1 cellular context compared by ENCODE assay signal in genomic region chr6:85911067-85911466, GRCh38.
TF ChIP-seq lines count a peak whose summit lies in the region.

No MANE protein-coding gene starts in this region.

TF ChIP-seq in SK-N-SH treated with all-trans-retinoic acid at 6 μM for 48 hours, 23 proteins besides CTCF, POLR2A, EP300 and RAD21 (continued from another document):
- TF ChIP-seq TSHZ2 (CRISPR knock-in tag; IDR thresholded peaks at IDR 0.05) = no peak
